Comparison of ENCODE assay signal across 9 cellular contexts in the genomic region with DNA sequence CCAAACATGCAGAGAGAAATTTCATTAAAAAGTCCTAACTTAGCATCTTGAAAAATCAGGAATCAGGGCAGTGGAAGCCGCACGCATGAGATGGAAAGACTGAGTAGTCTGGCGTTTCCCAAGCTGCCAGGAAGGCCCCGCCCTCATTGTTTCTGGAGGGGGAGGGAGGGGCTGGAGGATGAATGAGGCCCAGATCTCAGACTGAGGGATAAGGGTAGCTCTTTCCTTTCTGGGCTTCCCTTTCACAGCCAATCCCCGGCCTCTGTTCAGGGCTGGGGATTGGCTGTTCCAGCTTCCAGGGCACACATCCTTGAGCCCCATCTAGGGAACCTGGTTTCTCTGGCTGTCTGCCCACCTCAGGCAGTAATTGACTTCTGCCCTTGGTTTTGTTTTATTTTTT. TPM values are rescaled to one million over a fixed set of nuclear protein-coding genes. Genes with fewer than 3 reads are reported as not detected.
DNase-seq lines count a peak whose midpoint lies in the region; TF ChIP-seq lines count a peak whose summit lies in the region.
"Had no signal": no experiment of that assay in that cellular context is flagged by ENCODE, and none has a peak within 500 bp of the region (broad histone marks: within the 10 kb centered on the region; RNA-seq: fewer than 3 reads in every experiment).

No MANE protein-coding gene starts in this region.

- H3K36me3 ChIP-seq in osteoblast (ENCODE audit: insufficient read depth, low read length): peaks cover 27% of the 10 kb centered on the region

- peak; percentile 93 for DNase-seq in H4 (ENCODE audit: low spot score)
- peak; percentile 83 for DNase-seq in fibroblast of mammary gland (ENCODE audit: low read depth)
- DNase-seq in osteoblast (ENCODE audit: insufficient read length, low spot score, missing footprints): peak; percentile 98
- no peak for DNase-seq in activated CD4-positive, CD25-positive, alpha-beta regulatory T cell (lab: John Stamatoyannopoulos, UW)
- DNase-seq in T-helper 9 cell: no peak
- DNase-seq in T-helper 2 cell treated with Interferon-gamma antibody and Interleukin-4, amounts not matched to agents 5 μg/mL and 100 μg/mL, for 36 hours (ENCODE audit: low spot score): no peak
- DNase-seq in superior temporal gyrus (ENCODE audit: extremely low spot score): no peak

- H4K20me1 ChIP-seq in osteoblast (ENCODE audit: insufficient read depth, low read length): peaks cover 4% of the 10 kb centered on the region

- TF ChIP-seq CTCF in fibroblast of mammary gland (conservative IDR thresholded peaks at IDR 0.05; ENCODE audit: control insufficient read depth, insufficient read depth, low read depth, low read length) (no peak), osteoblast (IDR thresholded peaks at IDR 0.05; ENCODE audit: extremely low read depth, low read depth, low read length) (no peak)

- H3K9me3 ChIP-seq in osteoblast (ENCODE audit: low read depth, low read length): no peaks in the 10 kb centered on the region

- peaks cover 14% of the 10 kb centered on the region for H3K79me2 ChIP-seq in osteoblast (ENCODE audit: insufficient read depth, low read length)

- H3K4me1 Mint-ChIP-seq in T-helper 2 cell treated with Interferon-gamma antibody and Interleukin-4, amounts not matched to agents 5 μg/mL and 100 μg/mL, for 36 hours (ENCODE audit: low read depth): peaks cover 14% of the 10 kb centered on the region

- no peaks in the 10 kb centered on the region for H3K9me3 Mint-ChIP-seq in T-helper 2 cell treated with Interferon-gamma antibody and Interleukin-4, amounts not matched to agents 5 μg/mL and 100 μg/mL, for 36 hours
- H3K9me3 Mint-ChIP-seq: stimulated activated naive CD8-positive, alpha-beta T cell treated with anti-CD3 and anti-CD28 coated beads, Interleukin-15, Interleukin-2, amounts not matched to agents 100 ng/mL and 50 ng/mL, for 24 hours had no signal

- H3K4me3 ChIP-seq in fibroblast of mammary gland (ENCODE audit: control insufficient read depth, low read depth, low read length) (no peak overlapping the region), osteoblast (ENCODE audit: insufficient read depth, low read length) (no peak overlapping the region)

- no peak overlapping the region for H2AFZ ChIP-seq in osteoblast (ENCODE audit: low read length)

- no peak overlapping the region for H3K4me3 Mint-ChIP-seq in T-helper 2 cell treated with Interferon-gamma antibody and Interleukin-4, amounts not matched to agents 5 μg/mL and 100 μg/mL, for 36 hours
- H3K4me3 Mint-ChIP-seq: stimulated activated naive CD8-positive, alpha-beta T cell treated with anti-CD3 and anti-CD28 coated beads, Interleukin-15, Interleukin-2, amounts not matched to agents 100 ng/mL and 50 ng/mL, for 24 hours had no signal

- H3K4me2 ChIP-seq in osteoblast (ENCODE audit: insufficient read depth, low read length): peak overlapping the region; percentile 44

- H3K27ac ChIP-seq in osteoblast (ENCODE audit: low read depth, low read length): peak overlapping the region; percentile 33

- H3K27me3 Mint-ChIP-seq in T-helper 2 cell treated with Interferon-gamma antibody and Interleukin-4, amounts not matched to agents 5 μg/mL and 100 μg/mL, for 36 hours (ENCODE audit: low read depth): no peaks in the 10 kb centered on the region
- H3K27me3 Mint-ChIP-seq: stimulated activated naive CD8-positive, alpha-beta T cell treated with anti-CD3 and anti-CD28 coated beads, Interleukin-15, Interleukin-2, amounts not matched to agents 100 ng/mL and 50 ng/mL, for 24 hours had no signal

- H3K36me3 Mint-ChIP-seq in T-helper 2 cell treated with Interferon-gamma antibody and Interleukin-4, amounts not matched to agents 5 μg/mL and 100 μg/mL, for 36 hours (ENCODE audit: low read depth): peaks cover 21% of the 10 kb centered on the region

- no peak overlapping the region for H3K27ac Mint-ChIP-seq in T-helper 2 cell treated with Interferon-gamma antibody and Interleukin-4, amounts not matched to agents 5 μg/mL and 100 μg/mL, for 36 hours

- H3K27me3 ChIP-seq in osteoblast (ENCODE audit: insufficient read depth, low read length): no peaks in the 10 kb centered on the region

- peaks cover 17% of the 10 kb centered on the region for H3K4me1 ChIP-seq in osteoblast (ENCODE audit: insufficient read depth, low read length)

TF ChIP-seq in PFSK-1, 5 proteins besides CTCF, POLR2A, EP300 and RAD21:
- TF ChIP-seq POLR2AphosphoS5 (IDR thresholded peaks at IDR 0.05; ENCODE audit: low read depth, low read length): peak; percentile 40; the same call in 1 of the 2 replicates
- TF ChIP-seq SIN3A (IDR thresholded peaks at IDR 0.05; ENCODE audit: borderline replicate concordance, insufficient read depth, low read length): no peak

RNA-seq across cellular contexts. Expression of a gene that starts 7.3 kb away (rescaled TPM):
- 306 and 385 TPM in 2 replicates for total RNA-seq in H4 (2014; rRNA removed; shearing (Covaris generic))
- 320 TPM for polyA plus RNA-seq in PFSK-1 (2012; ENCODE audit: insufficient read length, low read depth)
- total RNA-seq in osteoblast: 33.3 and 34.8 TPM in 2 replicates

RNA-seq across cellular contexts. Expression of a gene that starts 13.7 kb away (rescaled TPM):
- 1.3 and 5.7 TPM in 2 replicates for total RNA-seq in H4 (2014; rRNA removed; shearing (Covaris generic))
- 31.2 TPM for polyA plus RNA-seq in PFSK-1 (2012; ENCODE audit: insufficient read length, low read depth)
- total RNA-seq in osteoblast: 6.8 and 9.0 TPM in 2 replicates

RNA-seq across cellular contexts. Expression of a gene that starts 17.2 kb away (rescaled TPM):
- 19.8 and 31.9 TPM in 2 replicates for total RNA-seq in H4 (2014; rRNA removed; shearing (Covaris generic))
- 64.5 TPM for polyA plus RNA-seq in PFSK-1 (2012; ENCODE audit: insufficient read length, low read depth)
- total RNA-seq in osteoblast: 33.7 and 35.4 TPM in 2 replicates

Comparison
In these comparisons a context has a peak if more than half of its experiments do, and no peak if none do; other contexts are left out.
1. DNase-seq: peak in H4 (single experiment), fibroblast of mammary gland (single experiment) and osteoblast (single experiment); none in activated CD4-positive, CD25-positive, alpha-beta regulatory T cell (0 of 4), T-helper 9 cell (single experiment), T-helper 2 cell treated with Interferon-gamma antibody and Interleukin-4, amounts not matched to agents 5 μg/mL and 100 μg/mL, for 36 hours (single experiment) and superior temporal gyrus (single experiment).